ENCODE assay signal across 9 cellular contexts in the genomic region with DNA sequence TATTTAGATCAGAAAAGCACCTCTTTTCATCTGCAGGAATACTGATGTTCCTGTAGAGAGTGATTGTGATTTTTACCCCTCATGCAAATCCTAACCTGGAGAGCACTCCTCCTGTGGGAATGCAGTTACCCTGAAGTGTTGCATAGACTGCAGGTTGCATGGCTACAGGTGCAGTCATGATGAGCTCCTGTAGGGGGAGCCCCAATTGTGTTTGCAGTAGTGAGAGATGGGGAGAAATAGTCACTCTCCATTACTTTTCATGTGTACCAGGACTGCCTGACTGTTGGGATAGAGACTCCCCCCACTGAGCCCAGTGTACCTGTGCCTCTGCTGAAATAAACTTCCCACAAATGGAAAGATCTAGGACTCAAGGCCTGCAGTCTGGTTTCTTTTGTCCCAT.
DNase-seq lines count a peak whose midpoint lies in the region; TF ChIP-seq lines count a peak whose summit lies in the region.
"Had no signal": no experiment of that assay in that cellular context is flagged by ENCODE, and none has a peak within 500 bp of the region (broad histone marks: within the 10 kb centered on the region; RNA-seq: fewer than 3 reads in every experiment).

No MANE protein-coding gene starts in this region.

- H3K27me3 Mint-ChIP-seq in HFFc6 (ENCODE audit: insufficient read depth) (no peaks in the 10 kb centered on the region), neural crest cell (ENCODE audit: low read depth) (no peaks in the 10 kb centered on the region)

- H3K9me3 Mint-ChIP-seq in HFFc6 (no peaks in the 10 kb centered on the region), neural crest cell (peaks cover 3% of the 10 kb centered on the region)

- H3K36me3 Mint-ChIP-seq in HFFc6 (ENCODE audit: low read depth) (no peaks in the 10 kb centered on the region), neural crest cell (ENCODE audit: low read depth) (no peaks in the 10 kb centered on the region)

- DNase-seq in AG08396 (ENCODE audit: low spot score): peak; percentile 19
- peak; percentile 50 for DNase-seq in HFFc6
- DNase-seq in NAMALWA (ENCODE audit: low spot score): peak; percentile 59
- peak; percentile 23 to 45 for DNase-seq in cardiac fibroblast (ENCODE audit: low read depth in 2 of 2)
- DNase-seq in neural crest cell (ENCODE audit: low read depth, low spot score): peak; percentile 37
- no peak for DNase-seq in NCI-H128 (lab: John Stamatoyannopoulos, UW; ENCODE audit: unreplicated experiment)
- no peak for DNase-seq in central memory CD4-positive, alpha-beta T cell

- H3K4me1 Mint-ChIP-seq in HFFc6 (ENCODE audit: low read depth): 0 out of 2 replicates have a peak, but pooled peaks cover 5% of the 10 kb centered on the region
- peaks cover 10% of the 10 kb centered on the region for H3K4me1 Mint-ChIP-seq in neural crest cell

- H3K27ac Mint-ChIP-seq in HFFc6: no peak overlapping the region
- H3K27ac Mint-ChIP-seq in neural crest cell (ENCODE audit: unreplicated experiment): no peak overlapping the region

- H3K4me3 Mint-ChIP-seq in HFFc6: no peak overlapping the region
- H3K4me3 Mint-ChIP-seq in neural crest cell: no peak overlapping the region

- H3K4me3 ChIP-seq in cardiac fibroblast (replicated peaks in 1 of 2; ENCODE audit: low read depth in 2 of 2, low read length in 2 of 2): no peak overlapping the region
- H3K4me3 ChIP-seq: thoracic aorta had no signal

- TF ChIP-seq CTCF in GM12872 (IDR thresholded peaks at IDR 0.05; ENCODE audit: insufficient read depth, low read depth, low read length): peak; percentile 88
- peak; percentile 85 for TF ChIP-seq CTCF in HFFc6 (IDR thresholded peaks at IDR 0.05)
- TF ChIP-seq CTCF in cardiac fibroblast (IDR thresholded peaks at IDR 0.05; ENCODE audit: low read depth, low read length): peak; percentile 46
- TF ChIP-seq CTCF in neural crest cell (conservative IDR thresholded peaks at IDR 0.05): peak; percentile 60

Comparison
In these comparisons a context has a peak if more than half of its experiments do, and no peak if none do; other contexts are left out.
1. DNase-seq: peak in AG08396 (single experiment), HFFc6 (single experiment), NAMALWA (single experiment), cardiac fibroblast (2 of 2) and neural crest cell (single experiment); none in NCI-H128 (single experiment) and central memory CD4-positive, alpha-beta T cell (single experiment).
2. Peak in every context shown above with its lines, with median percentiles within 50 percentile points of each other: CTCF ChIP-seq.